In the genomic region with DNA sequence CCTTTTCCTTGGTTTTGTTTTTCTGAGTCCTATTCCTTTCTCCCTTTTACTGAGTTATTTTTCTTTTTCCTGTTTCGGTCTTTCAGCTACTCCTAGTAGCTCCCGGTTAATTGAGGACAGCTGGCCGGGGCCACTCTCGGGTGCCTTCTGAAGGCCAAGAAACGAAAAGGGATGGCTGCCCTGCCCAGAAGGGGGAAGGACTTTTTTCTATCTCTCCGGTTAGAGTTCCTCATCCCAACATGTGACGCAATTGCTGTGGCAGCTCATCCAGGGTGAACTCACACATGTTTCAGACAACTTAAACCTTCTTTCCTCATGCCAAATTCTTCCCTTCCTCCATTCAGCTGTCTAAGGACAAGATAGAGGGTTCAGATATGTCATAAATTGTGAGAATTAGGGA, we compare ENCODE assay signal across 12 cellular contexts.
DNase-seq lines count a peak whose midpoint lies in the region; ATAC-seq and TF ChIP-seq lines count a peak whose summit lies in the region.
"Had no signal": no experiment of that assay in that cellular context is flagged by ENCODE, and none has a peak within 500 bp of the region (broad histone marks: within the 10 kb centered on the region; RNA-seq: fewer than 3 reads in every experiment).

No MANE protein-coding gene starts in this region.

- H3K9me3 Mint-ChIP-seq in activated T-cell treated with anti-CD3 and anti-CD28 coated beads, Interleukin-2, amount 50 U/mL, for 4 hours: no peaks in the 10 kb centered on the region
- H3K9me3 Mint-ChIP-seq: memory B cell had no signal

- DNase-seq in H7 (no peak), cardiac fibroblast (ENCODE audit: low read depth in 2 of 2) (peak; percentile 73 to 87), spleen (no peak), NCI-H2227 (lab: John Stamatoyannopoulos, UW; ENCODE audit: unreplicated experiment) (no peak), SHP77 (lab: John Stamatoyannopoulos, UW) (no peak)
- DNase-seq in activated T-cell treated with anti-CD3 and anti-CD28 coated beads, Interleukin-2, amount 50 U/mL, for 4 hours: no peak
- DNase-seq: GDM1, NCI-H2171 treated with DMSO at 0.1 percent for 48 hours, SK-N-SH had no signal

- TF ChIP-seq POLR2A in spleen (IDR thresholded peaks at IDR 0.05): no peak

- TF ChIP-seq CTCF in cardiac fibroblast (IDR thresholded peaks at IDR 0.05; ENCODE audit: low read depth, low read length) (no peak), spleen (IDR thresholded peaks at IDR 0.05 in 8 of 11, conservative IDR thresholded peaks at IDR 0.05 in 3 of 11) (no peak)

- ATAC-seq in GM21423 (IDR thresholded peaks at IDR 0.05; ENCODE audit: unreplicated experiment): no peak
- no peak for ATAC-seq in activated T-cell treated with anti-CD3 and anti-CD28 coated beads, Interleukin-2, amount 50 U/mL, for 4 hours

- no peaks in the 10 kb centered on the region for H3K36me3 Mint-ChIP-seq in activated T-cell treated with anti-CD3 and anti-CD28 coated beads, Interleukin-2, amount 50 U/mL, for 4 hours (ENCODE audit: insufficient read depth)
- H3K36me3 Mint-ChIP-seq: memory B cell had no signal

- H3K27me3 ChIP-seq in H7 (ENCODE audit: control insufficient read depth, insufficient read depth, low read length): no peaks in the 10 kb centered on the region
- H3K27me3 ChIP-seq in iPS-20b (ENCODE audit: insufficient read depth, low read length): no peaks in the 10 kb centered on the region
- no peaks in the 10 kb centered on the region for H3K27me3 ChIP-seq in spleen (replicated peaks in 1 of 7)

- peaks cover 10% of the 10 kb centered on the region for H3K27me3 Mint-ChIP-seq in activated T-cell treated with anti-CD3 and anti-CD28 coated beads, Interleukin-2, amount 50 U/mL, for 4 hours (ENCODE audit: low read depth)

- H3K36me3 ChIP-seq in H7 (replicated peaks; ENCODE audit: control insufficient read depth, insufficient read depth, low read length) (peaks cover 9% of the 10 kb centered on the region), iPS-20b (ENCODE audit: insufficient read depth, low read depth, low read length) (peaks cover 41% of the 10 kb centered on the region), spleen (no peaks in the 10 kb centered on the region)

- intact Hi-C loops in spleen (cut with DNase I; ENCODE audit: low total_unique reads): no loop called here

- H3K27ac ChIP-seq in iPS-20b (ENCODE audit: low read length) (peak overlapping the region; percentile 65), spleen (peak overlapping the region in 5 of 8 donors; percentile 3 to 62 (median 42))

- H3K4me1 ChIP-seq in iPS-20b (ENCODE audit: insufficient read depth, low read length) (peaks cover 42% of the 10 kb centered on the region; the same call in 1 of the 2 replicates), spleen (peaks cover 0 to 18% (median 2%) of the 10 kb centered on the region in 6 donors)

- no peaks in the 10 kb centered on the region for H3K9me3 ChIP-seq in iPS-20b (ENCODE audit: insufficient read depth, low read depth, low read length)
- no peaks in the 10 kb centered on the region for H3K9me3 ChIP-seq in spleen
- H3K9me3 ChIP-seq: SK-N-SH had no signal

- H3K9ac ChIP-seq in iPS-20b (ENCODE audit: low read depth, low read length): peak overlapping the region; percentile 77
- H3K9ac ChIP-seq: SK-N-SH had no signal

- WGBS in spleen, 5 donors: 52 to 77% (median 59%) methylated on average over 7 of the region's 7 CpGs

- no peaks in the 10 kb centered on the region for H3K4me1 Mint-ChIP-seq in activated T-cell treated with anti-CD3 and anti-CD28 coated beads, Interleukin-2, amount 50 U/mL, for 4 hours (ENCODE audit: low read depth)
- H3K4me1 Mint-ChIP-seq: memory B cell had no signal

- no peak overlapping the region for H3K4me3 Mint-ChIP-seq in activated T-cell treated with anti-CD3 and anti-CD28 coated beads, Interleukin-2, amount 50 U/mL, for 4 hours
- H3K4me3 Mint-ChIP-seq: memory B cell had no signal

- H3K4me3 ChIP-seq in H7 (ENCODE audit: insufficient read depth, low read depth, low read length) (peak overlapping the region; percentile 54), cardiac fibroblast (replicated peaks in 1 of 2; ENCODE audit: low read depth in 2 of 2, low read length in 2 of 2) (no peak overlapping the region), iPS-20b (ENCODE audit: low read length) (peak overlapping the region; percentile 60), spleen (no peak overlapping the region)

Comparison
In these comparisons a context has a peak if more than half of its experiments do, and no peak if none do; other contexts are left out.
1. DNase-seq: peak in cardiac fibroblast (2 of 2); none in H7 (single experiment), spleen (single experiment), NCI-H2227 (single experiment), SHP77 (0 of 2) and activated T-cell treated with anti-CD3 and anti-CD28 coated beads, Interleukin-2, amount 50 U/mL, for 4 hours (single experiment).
2. H3K4me3 ChIP-seq: peak in H7 (single experiment) and iPS-20b (single experiment); none in cardiac fibroblast (0 of 2) and spleen (0 of 8).